In genomic region chr20:17939622-17940446, GRCh38 we compare ENCODE assay signal across 9 cellular contexts. TPM values are rescaled to one million over a fixed set of nuclear protein-coding genes. Genes with fewer than 3 reads are reported as not detected.
DNase-seq lines count a peak whose midpoint lies in the region; ATAC-seq, FAIRE-seq and TF ChIP-seq lines count a peak whose summit lies in the region.
"Had no signal": no experiment of that assay in that cellular context is flagged by ENCODE, and none has a peak within 500 bp of the region (broad histone marks: within the 10 kb centered on the region; RNA-seq: fewer than 3 reads in every experiment).

No MANE protein-coding gene starts in this region.

- H3K27me3 Mint-ChIP-seq in CD4-positive, CD25-positive, alpha-beta regulatory T cell = no peaks in the 10 kb centered on the region
- H3K27me3 Mint-ChIP-seq in T-cell = no peaks in the 10 kb centered on the region

- 19% methylated on average over 7 of the region's 7 CpGs for WGBS in HepG2 (ENCODE audit: low lambda C conversion rate)

- H3K4me1 ChIP-seq in CD4-positive, CD25-positive, alpha-beta regulatory T cell (ENCODE audit: control insufficient read depth, insufficient read depth, low read length, poor library complexity, severe bottlenecking) = peaks cover 10% of the 10 kb centered on the region
- H3K4me1 ChIP-seq in HepG2 (ENCODE audit: insufficient read depth, low read length) = peaks cover 40% of the 10 kb centered on the region

- intact Hi-C loops in HepG2 (cut with micrococcal nuclease; ENCODE audit: unreplicated experiment) = loop anchor here (1.0 to 5.0 kb wide), 6 partner anchors 41 to 436 kb away; partner anchors contain the start of gene RRBP1

- no peaks in the 10 kb centered on the region for H3K27me3 ChIP-seq in CD4-positive, CD25-positive, alpha-beta regulatory T cell (ENCODE audit: control insufficient read depth, insufficient read depth, low read length)
- H3K27me3 ChIP-seq in HepG2 (ENCODE audit: control insufficient read depth in 1 of 2, insufficient read depth in 2 of 2, low read length in 2 of 2) = peaks cover 6 to 18% of the 10 kb centered on the region in 2 experiments; a peak in 4 of 5 replicates

- in situ Hi-C loops in HepG2 (cut with HindIII; ENCODE audit: extremely low pct_ligation_motif_present, low pct_unique_long_range_greater_than_20kb) = loop anchor here (10.0 kb wide), 1 partner anchor 405 kb away; the partner anchor contains the start of gene BFSP1

- no TSS peak for BruUV-seq in HepG2 (replicated peaks; lab: Mats Ljungman, UMichigan)

- peaks cover 7% of the 10 kb centered on the region; the same call in 1 of the 2 replicates for H4K20me1 ChIP-seq in HepG2 (ENCODE audit: insufficient read depth, low read length)

- H3K9me3 ChIP-seq in CD4-positive, CD25-positive, alpha-beta regulatory T cell (ENCODE audit: control insufficient read depth in 2 of 2, low read length in 2 of 2) = no peaks in the 10 kb centered on the region
- no peaks in the 10 kb centered on the region for H3K9me3 ChIP-seq in HepG2 (ENCODE audit: low read length)

- TF ChIP-seq POLR2A in HepG2 (IDR thresholded peaks at IDR 0.05; ENCODE audit: insufficient read depth in 1 of 2, low read depth in 2 of 2, low read length in 2 of 2) = peak in 1 of 2 experiments; percentile 18

- peak; percentile 15; the same call in 1 of the 2 replicates for TF ChIP-seq CTCF in HepG2 (CRISPR knock-in tag; IDR thresholded peaks at IDR 0.05)

- H3K36me3 Mint-ChIP-seq in CD4-positive, CD25-positive, alpha-beta regulatory T cell = peaks cover 11% of the 10 kb centered on the region
- peaks cover 19% of the 10 kb centered on the region for H3K36me3 Mint-ChIP-seq in T-cell

- peaks cover 0 to 13% (median 10%) of the 10 kb centered on the region in 4 donors for H3K4me1 Mint-ChIP-seq in CD4-positive, CD25-positive, alpha-beta regulatory T cell
- H3K4me1 Mint-ChIP-seq in T-cell = peaks cover 9 to 13% (median 10%) of the 10 kb centered on the region in 3 donors

- DNase-seq in CD4-positive, CD25-positive, alpha-beta regulatory T cell = no peak
- DNase-seq in T-cell (no peak), HepG2 (ENCODE audit: low spot score) (no peak), SHP77 treated with DMSO at 0.1 percent for 48 hours (lab: John Stamatoyannopoulos, UW) (no peak), NCI-H446 treated with DMSO at 0.1 percent for 48 hours (lab: John Stamatoyannopoulos, UW) (no peak), NCI-H1417 treated with DMSO at 0.1 percent for 48 hours (lab: John Stamatoyannopoulos, UW) (no peak)

- H3K4me3 Mint-ChIP-seq in CD4-positive, CD25-positive, alpha-beta regulatory T cell = no peak overlapping the region
- H3K4me3 Mint-ChIP-seq in T-cell = no peak overlapping the region

- H3K9me3 Mint-ChIP-seq in CD4-positive, CD25-positive, alpha-beta regulatory T cell = no peaks in the 10 kb centered on the region
- H3K9me3 Mint-ChIP-seq in T-cell = no peaks in the 10 kb centered on the region

- FAIRE-seq in HepG2 (lab: Jason Lieb, UNC) = peak; percentile 30

- H3K27ac ChIP-seq in CD4-positive, CD25-positive, alpha-beta regulatory T cell (ENCODE audit: insufficient read depth, low read length, poor library complexity, severe bottlenecking) = no peak overlapping the region
- peak overlapping the region; percentile 43 for H3K27ac ChIP-seq in HepG2 (ENCODE audit: extremely low read length, insufficient read depth, low read length)

- peak overlapping the region; percentile 63 for H3K9ac ChIP-seq in HepG2 (ENCODE audit: insufficient read depth, low read depth, low read length)

- H3K79me2 ChIP-seq in HepG2 (ENCODE audit: insufficient read depth, low read length) = no peaks in the 10 kb centered on the region

- TF ChIP-seq EP300 in HepG2 (IDR thresholded peaks at IDR 0.05; ENCODE audit: low read depth in 2 of 2, low read length in 2 of 2) = 0 out of 4 replicates have a peak, but pooled peaks of 1 of the 2 experiments have one; percentile 17
- TF ChIP-seq EP300 in HepG2 (CRISPR knock-in tag; IDR thresholded peaks at IDR 0.05; ENCODE audit: borderline replicate concordance) = peak; percentile 14; the same call in 1 of the 2 replicates

- H3K4me3 ChIP-seq in CD4-positive, CD25-positive, alpha-beta regulatory T cell (ENCODE audit: low read depth, low read length) = no peak overlapping the region
- H3K4me3 ChIP-seq in HepG2 (replicated peaks in 1 of 3; ENCODE audit: insufficient read depth in 1 of 3, low read depth in 2 of 3, low read length in 3 of 3) = peak overlapping the region in 1 of 3 experiments; percentile 62; a peak in 2 of 6 replicates
- H3K4me3 ChIP-seq: smooth muscle cell had no signal

- ATAC-seq in CD4-positive, CD25-positive, alpha-beta regulatory T cell (ENCODE audit: low read depth in 2 of 2) = no peak
- peak; percentile 4 for ATAC-seq in GM21717 (IDR thresholded peaks at IDR 0.05; ENCODE audit: unreplicated experiment)
- ATAC-seq in T-cell (replicated peaks in 1 of 4) = peak in 2 of 4 experiments; percentile 23 to 30
- ATAC-seq in HepG2 = peak; percentile 45
- no peak for ATAC-seq in HG03045 (IDR thresholded peaks at IDR 0.05; ENCODE audit: unreplicated experiment)

- peak overlapping the region; percentile 95 for H3K4me2 ChIP-seq in HepG2 (ENCODE audit: low read depth, low read length)

- peak overlapping the region; percentile 59 to 76 (median 74) for H3K27ac Mint-ChIP-seq in CD4-positive, CD25-positive, alpha-beta regulatory T cell
- H3K27ac Mint-ChIP-seq in T-cell = peak overlapping the region; percentile 36 to 43

- no peak overlapping the region for H2AFZ ChIP-seq in HepG2 (ENCODE audit: low read length)

- TF ChIP-seq RAD21 in HepG2 (CRISPR knock-in tag; IDR thresholded peaks at IDR 0.05) = peak; percentile 8; the same call in 1 of the 2 replicates

- H3K36me3 ChIP-seq in CD4-positive, CD25-positive, alpha-beta regulatory T cell (ENCODE audit: control insufficient read depth, insufficient read depth, low read length) = peaks cover 35% of the 10 kb centered on the region
- peaks cover 12 to 28% of the 10 kb centered on the region in 2 experiments for H3K36me3 ChIP-seq in HepG2 (replicated peaks in 1 of 2; ENCODE audit: control insufficient read depth in 1 of 2, insufficient read depth in 2 of 2, low read length in 2 of 2)

- POLR2A ChIA-PET in T-cell (lab: Charles Lee) (no interaction called here), HepG2 (lab: Yijun Ruan, JAX) (interaction anchor here (1.0 to 3.1 kb wide), 11 partner anchors 16 to 435 kb away, joined by 3 to 17 read pairs (median 5); partner anchors contain the start of genes BFSP1, MGME1, RRBP1 and SNX5)

- CTCF ChIA-PET in T-cell (lab: Charles Lee) (interaction anchor here (0.5 to 2.3 kb wide), 10 partner anchors 7 to 575 kb away, joined by 3 to 8 read pairs (median 4); partner anchors contain the start of gene RRBP1 (in 1 of the 2)), HepG2 (lab: Yijun Ruan, JAX; ENCODE audit: low intra/inter-chr PET ratio, low total read pairs) (interaction anchor here (1.1 to 4.3 kb wide), 5 partner anchors 258 to 435 kb away, joined by 5 to 17 read pairs (median 10); no protein-coding TSS in a partner anchor)

RNA-seq across cellular contexts. Expression of gene SNX5, which starts 28.8 kb away (rescaled TPM):
- total RNA-seq in CD4-positive, CD25-positive, alpha-beta regulatory T cell = 71.9 TPM
- polyA plus RNA-seq in CD4-positive, CD25-positive, alpha-beta regulatory T cell = 10 to 100 TPM; 71.9 to 82.8 (median 78.9) TPM
- total RNA-seq in T-cell (10 to 100 TPM; 53.6 to 68.9 (median 56.7) TPM), HepG2 (2016; rRNA removed; fragmentation: Illumina TruSeq; extraction: Trizol) (1,040 and 1,306 TPM in 2 replicates)
- total RNA-seq in HepG2 (2016; cell fraction: cytosol; rRNA removed; fragmentation: Illumina TruSeq; extraction: Trizol; ENCODE audit: low read depth) = 667 and 747 TPM in 2 replicates
- 1,050 and 1,299 TPM in 2 replicates for total RNA-seq in HepG2 (2016; cell fraction: insoluble cytoplasmic fraction; rRNA removed; fragmentation: Illumina TruSeq; extraction: Trizol)
- 1,275 and 1,485 TPM in 2 replicates for total RNA-seq in HepG2 (2016; cell fraction: membrane; rRNA removed; fragmentation: Illumina TruSeq; extraction: Trizol)
- total RNA-seq in HepG2 (2016; cell fraction: nucleus; rRNA removed; fragmentation: Illumina TruSeq; extraction: Trizol) = 908 and 989 TPM in 2 replicates
- polyA plus RNA-seq in HepG2 (2011; rRNA removed) = 448 and 664 TPM in 2 replicates
- polyA plus RNA-seq in HepG2 (2011; cell fraction: cytosol; rRNA removed) = 385 and 413 TPM in 2 replicates
- polyA plus RNA-seq in HepG2 (2011; cell fraction: nucleus; rRNA removed) = 462 and 532 TPM in 2 replicates
- 554 and 823 TPM in 2 replicates for polyA plus RNA-seq in HepG2 (2012)
- 567 and 609 TPM in 2 replicates for polyA plus RNA-seq in HepG2 (2016; cell fraction: cytosol; fragmentation: Illumina TruSeq; extraction: Trizol; ENCODE audit: low read depth)
- 1,268 and 1,299 TPM in 2 replicates for polyA plus RNA-seq in HepG2 (2016; cell fraction: insoluble cytoplasmic fraction; fragmentation: Illumina TruSeq; extraction: Trizol; ENCODE audit: low read depth)
- 1,062 and 1,196 TPM in 2 replicates for polyA plus RNA-seq in HepG2 (2016; cell fraction: membrane; fragmentation: Illumina TruSeq; extraction: Trizol; ENCODE audit: low read depth)
- polyA plus RNA-seq in HepG2 (2016; cell fraction: nucleus; fragmentation: Illumina TruSeq; extraction: Trizol; ENCODE audit: insufficient read depth, low read depth) = 1,466 and 1,524 TPM in 2 replicates
- 79.2 and 575 TPM in 2 replicates for polyA minus RNA-seq in HepG2 (2011; rRNA and poly(A)+ RNA removed; ENCODE audit: low replicate concordance)
- polyA minus RNA-seq in HepG2 (2011; cell fraction: cytosol; rRNA and poly(A)+ RNA removed) = 326 and 349 TPM in 2 replicates
- 855 and 898 TPM in 2 replicates for polyA minus RNA-seq in HepG2 (2011; cell fraction: nucleus; rRNA and poly(A)+ RNA removed)

RNA-seq across cellular contexts. Expression of gene MGME1, which starts 29.0 kb away (rescaled TPM):
- total RNA-seq in CD4-positive, CD25-positive, alpha-beta regulatory T cell = 19.2 TPM
- 10 to 100 TPM; 10.6 to 18.8 (median 14.3) TPM for polyA plus RNA-seq in CD4-positive, CD25-positive, alpha-beta regulatory T cell
- total RNA-seq in T-cell (10 to 100 TPM in 3 of 5 donors, 1 to 10 TPM in 2; 7.3 to 15.0 (median 12.8) TPM), HepG2 (2016; rRNA removed; fragmentation: Illumina TruSeq; extraction: Trizol) (66.6 and 79.5 TPM in 2 replicates)
- total RNA-seq in HepG2 (2016; cell fraction: cytosol; rRNA removed; fragmentation: Illumina TruSeq; extraction: Trizol; ENCODE audit: low read depth) = 15.1 and 18.2 TPM in 2 replicates
- total RNA-seq in HepG2 (2016; cell fraction: insoluble cytoplasmic fraction; rRNA removed; fragmentation: Illumina TruSeq; extraction: Trizol) = 62.8 and 78.1 TPM in 2 replicates
- 41.7 and 44.4 TPM in 2 replicates for total RNA-seq in HepG2 (2016; cell fraction: membrane; rRNA removed; fragmentation: Illumina TruSeq; extraction: Trizol)
- 67.8 and 71.1 TPM in 2 replicates for total RNA-seq in HepG2 (2016; cell fraction: nucleus; rRNA removed; fragmentation: Illumina TruSeq; extraction: Trizol)
- polyA plus RNA-seq in HepG2 (2011; rRNA removed) = 24.8 and 36.7 TPM in 2 replicates
- polyA plus RNA-seq in HepG2 (2011; cell fraction: cytosol; rRNA removed) = 17.2 and 20.9 TPM in 2 replicates
- polyA plus RNA-seq in HepG2 (2011; cell fraction: nucleus; rRNA removed) = 18.4 and 19.3 TPM in 2 replicates
- polyA plus RNA-seq in HepG2 (2012) = 31.5 and 47.5 TPM in 2 replicates
- 14.4 and 14.8 TPM in 2 replicates for polyA plus RNA-seq in HepG2 (2016; cell fraction: cytosol; fragmentation: Illumina TruSeq; extraction: Trizol; ENCODE audit: low read depth)
- 84.4 and 86.8 TPM in 2 replicates for polyA plus RNA-seq in HepG2 (2016; cell fraction: insoluble cytoplasmic fraction; fragmentation: Illumina TruSeq; extraction: Trizol; ENCODE audit: low read depth)
- 29.4 and 31.2 TPM in 2 replicates for polyA plus RNA-seq in HepG2 (2016; cell fraction: membrane; fragmentation: Illumina TruSeq; extraction: Trizol; ENCODE audit: low read depth)
- polyA plus RNA-seq in HepG2 (2016; cell fraction: nucleus; fragmentation: Illumina TruSeq; extraction: Trizol; ENCODE audit: insufficient read depth, low read depth) = 117 TPM in 2 replicates
- polyA minus RNA-seq in HepG2 (2011; rRNA and poly(A)+ RNA removed; ENCODE audit: low replicate concordance) = 14.2 and 14.9 TPM in 2 replicates
- polyA minus RNA-seq in HepG2 (2011; cell fraction: cytosol; rRNA and poly(A)+ RNA removed) = 30.8 and 31.4 TPM in 2 replicates
- polyA minus RNA-seq in HepG2 (2011; cell fraction: nucleus; rRNA and poly(A)+ RNA removed) = 48.9 and 53.8 TPM in 2 replicates

Comparison
In these comparisons a context has a peak if more than half of its experiments do, and no peak if none do; other contexts are left out.
1. ATAC-seq: peak in GM21717 (single experiment) and HepG2 (single experiment); none in CD4-positive, CD25-positive, alpha-beta regulatory T cell (0 of 2) and HG03045 (single experiment).